Comparison of ENCODE assay signal across 9 cellular contexts in the genomic region with DNA sequence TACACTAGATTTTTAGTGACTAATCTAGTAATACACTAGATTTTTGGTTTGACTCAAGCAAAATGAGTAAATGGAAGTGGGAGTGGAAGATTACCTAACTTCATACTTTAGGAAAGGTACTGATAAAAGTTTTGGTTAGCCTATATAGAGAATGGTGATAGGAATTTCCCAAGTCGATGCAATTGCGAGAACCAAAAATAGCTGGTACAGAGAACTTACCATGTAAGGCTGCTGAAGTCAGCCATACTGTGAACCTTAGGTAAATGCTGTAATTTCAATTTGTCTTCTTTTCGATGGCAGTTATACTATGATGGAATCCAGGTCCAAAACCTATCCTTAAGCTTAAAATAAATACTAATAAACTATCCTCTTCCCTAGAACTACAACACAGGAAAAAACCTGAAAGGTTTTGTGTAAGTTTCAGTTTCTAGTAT. TPM values are rescaled to one million over a fixed set of nuclear protein-coding genes. Genes with fewer than 3 reads are reported as not detected.
A peak's percentile ranks its signal among the peaks of the same experiment; 100 is the strongest.
DNase-seq lines count a peak whose midpoint lies in the region; ATAC-seq and TF ChIP-seq lines count a peak whose summit lies in the region.
"Had no signal": no experiment of that assay in that cellular context is flagged by ENCODE, and none has a peak within 500 bp of the region (broad histone marks: within the 10 kb centered on the region; RNA-seq: fewer than 3 reads in every experiment).

No MANE protein-coding gene starts in this region.

- TF ChIP-seq CTCF in heart right ventricle (IDR thresholded peaks at IDR 0.05) (no peak), activated B cell treated with CpG ODN at 0.5 μM for 24 hours (IDR thresholded peaks at IDR 0.05) (no peak), left lung (IDR thresholded peaks at IDR 0.05) (no peak), upper lobe of left lung (IDR thresholded peaks at IDR 0.05) (no peak), Calu3 (IDR thresholded peaks at IDR 0.05; ENCODE audit: unreplicated experiment) (no peak)

- H3K27me3 Mint-ChIP-seq in activated B cell treated with CpG ODN at 0.5 μM for 24 hours, result no peaks in the 10 kb centered on the region
- H3K27me3 Mint-ChIP-seq in Calu3 (ENCODE audit: unreplicated experiment), result no peaks in the 10 kb centered on the region

- WGBS in heart right ventricle, 2 donors, result 54 to 60% methylated on average over 3 of the region's 3 CpGs
- 63% methylated on average over 3 of the region's 3 CpGs for WGBS in right cardiac atrium
- 76 to 77% methylated on average over 3 of the region's 3 CpGs for WGBS in upper lobe of left lung, 2 donors

- intact Hi-C loops in heart right ventricle (cut with DNase I), result no loop called here
- intact Hi-C loops in right cardiac atrium (cut with DNase I), result no loop called here
- intact Hi-C loops in activated B cell treated with CpG ODN at 0.5 μM for 24 hours (cut with micrococcal nuclease), result no loop called here
- intact Hi-C loops in left lung (cut with DNase I), result no loop called here
- intact Hi-C loops in Calu3 (cut with micrococcal nuclease; ENCODE audit: unreplicated experiment), result no loop called here

- H3K27ac Mint-ChIP-seq in activated B cell treated with CpG ODN at 0.5 μM for 24 hours (peak overlapping the region; percentile 77), Calu3 (ENCODE audit: unreplicated experiment) (no peak overlapping the region)

- POLR2A ChIA-PET in activated B cell treated with CpG ODN at 0.5 μM for 24 hours (lab: Charles Lee), result interaction anchor here (0.5 to 3.0 kb wide), 5 partner anchors 10 to 186 kb away, joined by 3 to 22 read pairs (median 3); partner anchors contain the start of genes PITHD1 and SRSF10

- H3K4me3 Mint-ChIP-seq in activated B cell treated with CpG ODN at 0.5 μM for 24 hours, result peak overlapping the region; percentile 41
- no peak overlapping the region for H3K4me3 Mint-ChIP-seq in Calu3 (ENCODE audit: low read depth, unreplicated experiment)

- H3K27ac ChIP-seq in heart right ventricle (peak overlapping the region in 7 of 10 donors; percentile 6 to 57 (median 35)), right cardiac atrium (ENCODE audit: low read length) (no peak overlapping the region), left lung (peak overlapping the region; percentile 22 to 51), upper lobe of left lung (peak overlapping the region in 3 of 4 donors; percentile 36 to 65 (median 43))
- H3K27ac ChIP-seq: ovary had no signal

- H3K4me3 ChIP-seq in heart right ventricle (no peak overlapping the region), right cardiac atrium (ENCODE audit: low read length) (no peak overlapping the region), left lung (no peak overlapping the region), upper lobe of left lung (no peak overlapping the region)
- H3K4me3 ChIP-seq: ovary had no signal

- no peaks in the 10 kb centered on the region for H3K27me3 ChIP-seq in heart right ventricle
- H3K27me3 ChIP-seq in right cardiac atrium (ENCODE audit: control insufficient read depth, insufficient read depth), result no peaks in the 10 kb centered on the region
- H3K27me3 ChIP-seq in left lung, result no peaks in the 10 kb centered on the region
- no peaks in the 10 kb centered on the region for H3K27me3 ChIP-seq in upper lobe of left lung
- H3K27me3 ChIP-seq: ovary had no signal

- H3K4me1 ChIP-seq in heart right ventricle, result peaks cover 0 to 59% (median 42%) of the 10 kb centered on the region in 9 donors
- no peaks in the 10 kb centered on the region for H3K4me1 ChIP-seq in right cardiac atrium (ENCODE audit: control insufficient read depth, insufficient read depth, low read length)
- peaks cover 4 to 39% of the 10 kb centered on the region in 2 donors for H3K4me1 ChIP-seq in left lung
- H3K4me1 ChIP-seq in upper lobe of left lung, result peaks cover 25 to 34% (median 32%) of the 10 kb centered on the region in 4 donors

- no peak for TF ChIP-seq POLR2A in upper lobe of left lung (IDR thresholded peaks at IDR 0.05)

- ATAC-seq in heart right ventricle (no peak), right cardiac atrium (no peak), activated B cell treated with CpG ODN at 0.5 μM for 24 hours (ENCODE audit: low read depth) (no peak), left lung (no peak), upper lobe of left lung (ENCODE audit: low FRiP score in 2 of 2) (no peak), HG02884 (IDR thresholded peaks at IDR 0.05; ENCODE audit: unreplicated experiment) (no peak)

- DNase-seq in heart right ventricle (no peak), right cardiac atrium (no peak), activated B cell treated with CpG ODN at 0.5 μM for 24 hours (no peak), left lung (no peak), upper lobe of left lung (no peak), NCI-H526 (lab: John Stamatoyannopoulos, UW) (no peak), Calu3 (no peak)
- DNase-seq: ovary had no signal

- H3K4me1 Mint-ChIP-seq in activated B cell treated with CpG ODN at 0.5 μM for 24 hours, result peaks cover 58% of the 10 kb centered on the region
- no peaks in the 10 kb centered on the region for H3K4me1 Mint-ChIP-seq in Calu3 (ENCODE audit: low read depth, unreplicated experiment)

- no peak for TF ChIP-seq EP300 in upper lobe of left lung (IDR thresholded peaks at IDR 0.05)

- H3K36me3 Mint-ChIP-seq in activated B cell treated with CpG ODN at 0.5 μM for 24 hours (ENCODE audit: low read depth), result peaks cover 74% of the 10 kb centered on the region
- peaks cover 42% of the 10 kb centered on the region for H3K36me3 Mint-ChIP-seq in Calu3 (ENCODE audit: insufficient read depth, unreplicated experiment)

- H3K9me3 ChIP-seq in heart right ventricle, result no peaks in the 10 kb centered on the region
- H3K9me3 ChIP-seq in right cardiac atrium (ENCODE audit: control insufficient read depth, low read length), result no peaks in the 10 kb centered on the region
- no peaks in the 10 kb centered on the region for H3K9me3 ChIP-seq in left lung
- H3K9me3 ChIP-seq in upper lobe of left lung, result no peaks in the 10 kb centered on the region
- H3K9me3 ChIP-seq: ovary had no signal

- CTCF ChIA-PET in activated B cell treated with CpG ODN at 0.5 μM for 24 hours (lab: Charles Lee) (interaction anchor here (0.9 to 1.6 kb wide), 3 partner anchors 15 to 48 kb away, joined by 3 to 4 read pairs (median 3); partner anchors contain the start of gene SRSF10), Calu3 (lab: Charles Lee) (interaction anchor here (0.5 to 1.6 kb wide), 3 partner anchors 40 to 60 kb away, joined by 3 to 8 read pairs (median 3); no protein-coding TSS in a partner anchor)

- no peaks in the 10 kb centered on the region for H3K9me3 Mint-ChIP-seq in activated B cell treated with CpG ODN at 0.5 μM for 24 hours
- H3K9me3 Mint-ChIP-seq in Calu3 (ENCODE audit: low read depth, unreplicated experiment), result no peaks in the 10 kb centered on the region

- no TSS peak for BruUV-seq in Calu3 (replicated peaks; lab: Mats Ljungman, UMichigan)

- H3K36me3 ChIP-seq in heart right ventricle (peaks cover 0 to 86% (median 30%) of the 10 kb centered on the region in 9 donors), left lung (peaks cover 0 to 44% of the 10 kb centered on the region in 2 donors), upper lobe of left lung (peaks cover 3 to 64% (median 13%) of the 10 kb centered on the region in 4 donors)
- H3K36me3 ChIP-seq: ovary had no signal

RNA-seq across cellular contexts. Expression of gene PNRC2, which starts 4.6 kb away (rescaled TPM):
- 100 to 1,000 TPM in 5 of 10 donors, 10 to 100 TPM in 5; 65.1 to 129 (median 93.8) TPM for total RNA-seq in heart right ventricle
- polyA plus RNA-seq in heart right ventricle, result 10 to 100 TPM; 58.4 to 60.6 TPM
- 100 to 1,000 TPM in 1 of 4 donors, 10 to 100 TPM in 3; 74.6 to 104 (median 87.6) TPM for total RNA-seq in right cardiac atrium
- polyA plus RNA-seq in right cardiac atrium, result 82.2 TPM
- 175 and 184 TPM in 2 replicates for total RNA-seq in activated B cell treated with CpG ODN at 0.5 μM for 24 hours
- 100 to 1,000 TPM in 1 of 2 donors, 10 to 100 TPM in 1; 79.0 to 105 TPM for total RNA-seq in left lung
- 100 to 1,000 TPM; 101 to 892 (median 139) TPM for total RNA-seq in upper lobe of left lung
- 57.9 and 59.0 TPM in 2 replicates for total RNA-seq in Calu3 (2022)

RNA-seq across cellular contexts. Expression of gene SRSF10, which starts 15.9 kb away (rescaled TPM):
- 10 to 100 TPM; 40.7 to 65.8 (median 52.8) TPM for total RNA-seq in heart right ventricle
- polyA plus RNA-seq in heart right ventricle, result 10 to 100 TPM; 32.9 to 70.2 TPM
- total RNA-seq in right cardiac atrium, result 10 to 100 TPM; 49.8 to 59.0 (median 53.0) TPM
- polyA plus RNA-seq in right cardiac atrium, result 39.8 TPM
- 168 and 192 TPM in 2 replicates for total RNA-seq in activated B cell treated with CpG ODN at 0.5 μM for 24 hours
- total RNA-seq in left lung, result 100 to 1,000 TPM in 1 of 2 donors, 10 to 100 TPM in 1; 84.9 to 102 TPM
- 100 to 1,000 TPM in 2 of 6 donors, 10 to 100 TPM in 4; 66.3 to 187 (median 88.7) TPM for total RNA-seq in upper lobe of left lung
- total RNA-seq in Calu3 (2022), result 113 and 121 TPM in 2 replicates

RNA-seq across cellular contexts. Expression of gene CNR2, which starts 51.1 kb away (rescaled TPM):
- total RNA-seq in heart right ventricle (under 1 TPM in 1 of 10 donors, not detected in 9; 0.19 TPM), right cardiac atrium (not detected), activated B cell treated with CpG ODN at 0.5 μM for 24 hours (44.5 and 51.0 TPM in 2 replicates), left lung (under 1 TPM; 0.05 to 0.06 TPM), upper lobe of left lung (under 1 TPM in 4 of 6 donors, not detected in 2; 0.13 to 0.59 (median 0.24) TPM), Calu3 (2022) (not detected in 2 replicates)
- polyA plus RNA-seq in heart right ventricle (under 1 TPM in 1 of 2 donors, not detected in 1; 0.01 TPM), right cardiac atrium (not detected)

Comparison
In these comparisons a context has a peak if more than half of its experiments do, and no peak if none do; other contexts are left out.
1. RNA of gene CNR2, which starts 51.1 kb away (total RNA-seq): 44.5 to 51.0 TPM in activated B cell treated with CpG ODN at 0.5 μM for 24 hours; 0.13 to 0.59 TPM in upper lobe of left lung, 0.05 to 0.06 TPM in left lung, 0.19 TPM in heart right ventricle, not detected in right cardiac atrium and not detected in Calu3; every median in the first group is over 10 times any median in the second.